22 cellular contexts compared by ENCODE assay signal in the genomic region with DNA sequence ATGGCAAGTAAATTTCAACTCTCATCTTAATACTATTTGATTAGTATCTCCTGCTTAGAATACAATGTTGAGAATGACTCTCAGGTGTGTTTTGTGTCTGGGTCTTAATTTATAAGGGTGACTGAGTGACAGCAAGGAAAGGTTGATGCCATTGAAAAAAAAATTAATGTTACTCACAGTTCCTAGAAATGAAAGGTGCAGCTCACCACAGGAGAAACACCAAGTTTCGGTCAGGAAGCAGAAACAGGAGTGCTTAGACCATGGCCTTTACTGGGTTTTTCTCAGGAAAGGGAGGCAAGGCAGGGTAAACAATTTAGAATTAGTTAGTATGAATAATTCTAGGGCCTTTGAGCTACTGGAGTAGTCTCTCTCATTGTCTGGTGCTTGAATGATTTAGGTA.
"Had no signal": no experiment of that assay in that cellular context is flagged by ENCODE, and none has a peak within 500 bp of the region (broad histone marks: within the 10 kb centered on the region; RNA-seq: fewer than 3 reads in every experiment).

No MANE protein-coding gene starts in this region.

- H3K27ac Mint-ChIP-seq: endodermal cell; immature natural killer cell; memory B cell; mesothelial cell of epicardium; natural killer cell; stimulated activated naive B cell treated with anti-CD40 and anti-IgM and Interleukin-4, amounts not matched to agents 10 μg/mL and 1 μg/mL and 100 μg/mL, for 72 hours had no signal

- DNase-seq: effector CD4-positive, alpha-beta T cell; endodermal cell; erythroblast; foreskin keratinocyte; immature natural killer cell; left cardiac atrium; left ventricle myocardium inferior; lower lobe of right lung; natural killer cell; posterior cingulate gyrus; spleen; stimulated activated CD4-positive, alpha-beta T cell treated with anti-CD3 and anti-CD28 coated beads, Interleukin-15, amount 100 ng/mL, for 24 hours; stimulated activated CD4-positive, alpha-beta T cell treated with anti-CD3 and anti-CD28 coated beads, Interleukin-1b, Interleukin-23, amount 100 ng/mL, for 48 hours; stimulated activated CD4-positive, alpha-beta T cell treated with anti-CD3 and anti-CD28 coated beads, Interleukin-4, amount 100 ng/mL, for 4 hours; stimulated activated naive B cell treated with anti-CD40 and anti-IgM and Interleukin-4, amounts not matched to agents 10 μg/mL and 1 μg/mL and 100 μg/mL, for 72 hours; tibial artery; upper lobe of left lung; uterus had no signal

- H3K4me3 ChIP-seq: left ventricle myocardium inferior, lower lobe of right lung, spleen, tibial artery, upper lobe of left lung, uterus had no signal

- ATAC-seq: foreskin keratinocyte, left cardiac atrium, lower lobe of right lung, natural killer cell, sciatic nerve had no signal

- H3K36me3 Mint-ChIP-seq: immature natural killer cell; memory B cell; mesothelial cell of epicardium; natural killer cell; stimulated activated naive B cell treated with anti-CD40 and anti-IgM and Interleukin-4, amounts not matched to agents 10 μg/mL and 1 μg/mL and 100 μg/mL, for 72 hours had no signal

- H3K9me3 ChIP-seq: tibial artery, upper lobe of left lung, uterus had no signal

- H3K4me3 Mint-ChIP-seq: endodermal cell, immature natural killer cell, memory B cell, mesothelial cell of epicardium, natural killer cell, neural crest cell had no signal

- H3K36me3 ChIP-seq: left ventricle myocardium inferior, lower lobe of right lung, spleen, tibial artery, upper lobe of left lung, uterus had no signal

- H3K4me1 Mint-ChIP-seq: immature natural killer cell, memory B cell, mesothelial cell of epicardium, natural killer cell had no signal

- H3K27me3 Mint-ChIP-seq: memory B cell had no signal

- H3K4me1 ChIP-seq: foreskin keratinocyte, left ventricle myocardium inferior, lower lobe of right lung, spleen, tibial artery, upper lobe of left lung, uterus had no signal

- H3K27me3 ChIP-seq: spleen, tibial artery, upper lobe of left lung, uterus had no signal
